In genomic region chr3:69249001-69249400, GRCh38 we compare ENCODE assay signal across 14 cellular contexts.
DNase-seq lines count a peak whose midpoint lies in the region; FAIRE-seq and TF ChIP-seq lines count a peak whose summit lies in the region.
"Had no signal": no experiment of that assay in that cellular context is flagged by ENCODE, and none has a peak within 500 bp of the region (broad histone marks: within the 10 kb centered on the region; RNA-seq: fewer than 3 reads in every experiment).

No MANE protein-coding gene starts in this region.

- no peak overlapping the region for H3K27ac Mint-ChIP-seq in activated T-cell treated with anti-CD3 and anti-CD28 coated beads, Interleukin-2, amount 50 U/mL, for 24 hours
- H3K27ac Mint-ChIP-seq in activated T-helper 1 cell treated with anti-CD3 and anti-CD28 coated beads, Interleukin-12 subunit alpha, Interleukin-12 subunit beta, Interleukin-2, Interleukin-4 antibody, amounts not matched to agents 30 ng/mL and 10 ng/mL and 1 ng/mL, durations not matched to agents 14 hours and 24 hours and 36 hours: peak overlapping the region; percentile 26
- no peak overlapping the region for H3K27ac Mint-ChIP-seq in MCF 10A (ENCODE audit: low read depth, unreplicated experiment)

- TF ChIP-seq CTCF in kidney (IDR thresholded peaks at IDR 0.05; ENCODE audit: borderline replicate concordance, extremely low read depth, insufficient read depth) (no peak), smooth muscle cell (IDR thresholded peaks at IDR 0.05; ENCODE audit: borderline replicate concordance, insufficient read depth, poor library complexity, severe bottlenecking) (no peak), GM20000 (IDR thresholded peaks at IDR 0.05; ENCODE audit: extremely low read depth, missing control alignments) (no peak), MCF 10A (IDR thresholded peaks at IDR 0.05; ENCODE audit: unreplicated experiment) (no peak)

- no peaks in the 10 kb centered on the region for H3K27me3 ChIP-seq in smooth muscle cell (ENCODE audit: low read depth)

- H3K4me1 ChIP-seq in kidney (ENCODE audit: control insufficient read depth in 1 of 2, insufficient read depth in 1 of 2, low read depth in 1 of 2, low read length in 2 of 2) (peaks cover 9 to 17% of the 10 kb centered on the region in 2 donors), smooth muscle cell (ENCODE audit: low read depth) (peaks cover 38% of the 10 kb centered on the region)
- H3K4me1 ChIP-seq: A549 had no signal

- H3K79me2 ChIP-seq in smooth muscle cell (ENCODE audit: low read depth): no peaks in the 10 kb centered on the region

- H3K36me3 Mint-ChIP-seq in activated T-cell treated with anti-CD3 and anti-CD28 coated beads, Interleukin-2, amount 50 U/mL, for 24 hours (ENCODE audit: low read depth): no peaks in the 10 kb centered on the region
- H3K36me3 Mint-ChIP-seq in activated T-helper 1 cell treated with anti-CD3 and anti-CD28 coated beads, Interleukin-12 subunit alpha, Interleukin-12 subunit beta, Interleukin-2, Interleukin-4 antibody, amounts not matched to agents 30 ng/mL and 10 ng/mL and 1 ng/mL, durations not matched to agents 14 hours and 24 hours and 36 hours (ENCODE audit: low read depth): peaks cover 2% of the 10 kb centered on the region
- peaks cover 10% of the 10 kb centered on the region for H3K36me3 Mint-ChIP-seq in MCF 10A (ENCODE audit: insufficient read depth, unreplicated experiment)

- DNase-seq in activated T-cell treated with anti-CD3 and anti-CD28 coated beads, Interleukin-2, amount 50 U/mL, for 24 hours: no peak
- DNase-seq in activated T-cell treated with anti-CD3 and anti-CD28 coated beads, Interleukin-2, amount 50 U/mL, for 1 hour: no peak
- DNase-seq in activated T-helper 1 cell treated with anti-CD3 and anti-CD28 coated beads, Interleukin-12 subunit alpha, Interleukin-12 subunit beta, Interleukin-2, Interleukin-4 antibody, amounts not matched to agents 30 ng/mL and 10 ng/mL and 1 ng/mL, durations not matched to agents 14 hours and 24 hours and 36 hours (ENCODE audit: low spot score): no peak
- DNase-seq in kidney (no peak), smooth muscle cell (lab: John Stamatoyannopoulos, UW; ENCODE audit: unreplicated experiment) (no peak), GM20000 (ENCODE audit: low spot score) (no peak), MCF 10A (ENCODE audit: unreplicated experiment) (no peak)
- DNase-seq in stimulated activated CD4-positive, alpha-beta T cell treated with anti-CD3 and anti-CD28 coated beads, Interleukin-2, amount 100 ng/mL, for 48 hours: no peak
- DNase-seq: hypothalamus; NCI-H446; SHP77; stimulated activated CD8-positive, alpha-beta memory T cell treated with anti-CD3 and anti-CD28 coated beads, Interleukin-4, amount 100 ng/mL, for 48 hours; T-helper 9 cell had no signal

- peak overlapping the region; percentile 81 for H3K4me2 ChIP-seq in smooth muscle cell
- H3K4me2 ChIP-seq: A549 had no signal

- H3K27me3 Mint-ChIP-seq in activated T-cell treated with anti-CD3 and anti-CD28 coated beads, Interleukin-2, amount 50 U/mL, for 24 hours: no peaks in the 10 kb centered on the region
- H3K27me3 Mint-ChIP-seq in activated T-helper 1 cell treated with anti-CD3 and anti-CD28 coated beads, Interleukin-12 subunit alpha, Interleukin-12 subunit beta, Interleukin-2, Interleukin-4 antibody, amounts not matched to agents 30 ng/mL and 10 ng/mL and 1 ng/mL, durations not matched to agents 14 hours and 24 hours and 36 hours (ENCODE audit: insufficient read depth): no peaks in the 10 kb centered on the region
- no peaks in the 10 kb centered on the region for H3K27me3 Mint-ChIP-seq in MCF 10A (ENCODE audit: insufficient read depth, unreplicated experiment)

- H3K27ac ChIP-seq in kidney (ENCODE audit: low read depth in 2 of 2, low read length in 2 of 2) (peak overlapping the region in 1 of 2 donors; percentile 8), smooth muscle cell (ENCODE audit: low read depth) (peak overlapping the region; percentile 68)
- H3K27ac ChIP-seq: A549 had no signal

- peak overlapping the region; percentile 18 to 50 for H3K4me3 ChIP-seq in kidney (ENCODE audit: low read length in 2 of 2)
- H3K4me3 ChIP-seq in smooth muscle cell: peak overlapping the region; percentile 47
- H3K4me3 ChIP-seq: A549 had no signal

- peaks cover 19% of the 10 kb centered on the region for H3F3A ChIP-seq in smooth muscle cell (ENCODE audit: low read depth)

- CTCF ChIA-PET in MCF 10A (lab: Yijun Ruan, JAX): interaction anchor here (1.6 kb wide), 1 partner anchor 58 kb away, joined by 6 read pairs; no protein-coding TSS in a partner anchor

- H3K9ac ChIP-seq in kidney (ENCODE audit: low read length in 2 of 2): no peak overlapping the region
- H3K9ac ChIP-seq in smooth muscle cell (ENCODE audit: low read depth): no peak overlapping the region

- no peak for FAIRE-seq in kidney (lab: Jason Lieb, UNC)
- FAIRE-seq: A549 had no signal

- intact Hi-C loops in activated T-helper 1 cell treated with anti-CD3 and anti-CD28 coated beads, Interleukin-12 subunit alpha, Interleukin-12 subunit beta, Interleukin-2, Interleukin-4 antibody, amounts not matched to agents 30 ng/mL and 10 ng/mL and 1 ng/mL, durations not matched to agents 14 hours and 24 hours and 36 hours (cut with micrococcal nuclease): loop anchor here (1.0 kb wide), 1 partner anchor 33 kb away; no protein-coding TSS in a partner anchor
- intact Hi-C loops in kidney (cut with DNase I): no loop called here
- intact Hi-C loops in MCF 10A (cut with micrococcal nuclease): no loop called here

- H2AFZ ChIP-seq in smooth muscle cell (ENCODE audit: low read depth): peak overlapping the region; percentile 10

- no peaks in the 10 kb centered on the region for H4K20me1 ChIP-seq in smooth muscle cell (ENCODE audit: low read depth)

- H3K9me3 ChIP-seq in kidney (ENCODE audit: control insufficient read depth in 1 of 2, low read length in 2 of 2): no peaks in the 10 kb centered on the region
- H3K9me3 ChIP-seq in smooth muscle cell (replicated peaks; ENCODE audit: low read depth): no peaks in the 10 kb centered on the region
- H3K9me3 ChIP-seq: A549 had no signal

- H3K36me3 ChIP-seq in kidney (ENCODE audit: control insufficient read depth in 1 of 2, insufficient read depth in 2 of 2, low read length in 2 of 2): no peaks in the 10 kb centered on the region
- H3K36me3 ChIP-seq in smooth muscle cell (ENCODE audit: low read depth): no peaks in the 10 kb centered on the region

- H3K9me3 Mint-ChIP-seq in activated T-cell treated with anti-CD3 and anti-CD28 coated beads, Interleukin-2, amount 50 U/mL, for 24 hours: no peaks in the 10 kb centered on the region
- H3K9me3 Mint-ChIP-seq in activated T-helper 1 cell treated with anti-CD3 and anti-CD28 coated beads, Interleukin-12 subunit alpha, Interleukin-12 subunit beta, Interleukin-2, Interleukin-4 antibody, amounts not matched to agents 30 ng/mL and 10 ng/mL and 1 ng/mL, durations not matched to agents 14 hours and 24 hours and 36 hours: no peaks in the 10 kb centered on the region
- no peaks in the 10 kb centered on the region for H3K9me3 Mint-ChIP-seq in MCF 10A (ENCODE audit: unreplicated experiment)

- POLR2A ChIA-PET in MCF 10A (lab: Yijun Ruan, JAX): no interaction called here

- peak overlapping the region; percentile 54 for H3K4me3 Mint-ChIP-seq in activated T-cell treated with anti-CD3 and anti-CD28 coated beads, Interleukin-2, amount 50 U/mL, for 24 hours
- peak overlapping the region; percentile 71 for H3K4me3 Mint-ChIP-seq in activated T-helper 1 cell treated with anti-CD3 and anti-CD28 coated beads, Interleukin-12 subunit alpha, Interleukin-12 subunit beta, Interleukin-2, Interleukin-4 antibody, amounts not matched to agents 30 ng/mL and 10 ng/mL and 1 ng/mL, durations not matched to agents 14 hours and 24 hours and 36 hours
- H3K4me3 Mint-ChIP-seq in MCF 10A (ENCODE audit: unreplicated experiment): no peak overlapping the region

- BruUV-seq in MCF 10A (replicated peaks; lab: Mats Ljungman, UMichigan): no TSS peak

- WGBS in smooth muscle cell (ENCODE audit: low lambda C conversion rate): 36% methylated on average over 2 of the region's 2 CpGs

- peaks cover 14% of the 10 kb centered on the region for H3K4me1 Mint-ChIP-seq in activated T-cell treated with anti-CD3 and anti-CD28 coated beads, Interleukin-2, amount 50 U/mL, for 24 hours (ENCODE audit: low read depth)
- peaks cover 28% of the 10 kb centered on the region for H3K4me1 Mint-ChIP-seq in activated T-helper 1 cell treated with anti-CD3 and anti-CD28 coated beads, Interleukin-12 subunit alpha, Interleukin-12 subunit beta, Interleukin-2, Interleukin-4 antibody, amounts not matched to agents 30 ng/mL and 10 ng/mL and 1 ng/mL, durations not matched to agents 14 hours and 24 hours and 36 hours (ENCODE audit: low read depth)
- H3K4me1 Mint-ChIP-seq in MCF 10A (ENCODE audit: insufficient read depth, unreplicated experiment): no peaks in the 10 kb centered on the region
